In genomic region chr3:39757312-39757711, GRCh38 we compare ENCODE assay signal across 26 cellular contexts. TPM values are rescaled to one million over a fixed set of nuclear protein-coding genes. Genes with fewer than 3 reads are reported as not detected.
"Had no signal": no experiment of that assay in that cellular context is flagged by ENCODE, and none has a peak within 500 bp of the region (broad histone marks: within the 10 kb centered on the region; RNA-seq: fewer than 3 reads in every experiment).

No MANE protein-coding gene starts in this region.

- H3K36me3 ChIP-seq: brain microvascular endothelial cell, WERI-Rb-1 had no signal

- DNase-seq: activated CD4-positive, alpha-beta memory T cell treated with anti-CD3 and anti-CD28 coated beads, Interleukin-2, amount 10 ng/mL, durations not matched to agents 7 days and 5 days; activated CD4-positive, alpha-beta T cell treated with anti-CD3 and anti-CD28 coated beads for 36 hours; activated CD4-positive, alpha-beta T cell treated with anti-CD3 and anti-CD28 coated beads, Interleukin-2, amount 50 U/mL, for 1 hour; activated gamma-delta T cell; activated naive CD4-positive, alpha-beta T cell treated with anti-CD3 and anti-CD28 coated beads for 36 hours; activated T-cell treated with anti-CD3 and anti-CD28 coated beads for 4 hours; activated T-cell treated with anti-CD3 and anti-CD28 coated beads, Interleukin-2, amount 50 U/mL, for 48 hours; brain microvascular endothelial cell; Kasumi-1; KBM-7; NCI-H1092; NCI-H1417; NCI-H1930; NCI-H2171; NCI-H2227 treated with DMSO at 0.1 percent for 48 hours; NCI-H446 treated with DMSO at 0.1 percent for 48 hours; NCI-H524 treated with DMSO at 0.1 percent for 48 hours; NCI-H82; SIG-M5; T-helper 1 cell; WERI-Rb-1 had no signal

- H3K27ac ChIP-seq: brain microvascular endothelial cell, WERI-Rb-1 had no signal

RNA-seq across cellular contexts. Expression of gene MYRIP, which starts 52.1 kb away (rescaled TPM):
- total RNA-seq: activated CD4-positive, alpha-beta memory T cell treated with anti-CD3 and anti-CD28 coated beads, Interleukin-2, amount 10 ng/mL, durations not matched to agents 7 days and 5 days; activated CD4-positive, alpha-beta T cell treated with anti-CD3 and anti-CD28 coated beads for 36 hours; activated CD8-positive, alpha-beta memory T cell treated with anti-CD3 and anti-CD28 coated beads for 36 hours; activated naive CD4-positive, alpha-beta T cell treated with anti-CD3 and anti-CD28 coated beads for 36 hours; activated T-helper 17 cell treated with anti-CD3 and anti-CD28 coated beads, Interleukin-2, amount 50 U/mL, for 72 hours; OCI-LY7; RPMI7951; T-helper 2 cell treated with Interferon-gamma antibody and Interleukin-4, amounts not matched to agents 100 ng/mL and 5 ng/mL, for 36 hours had no signal
